ENCODE assay signal across 1 cellular context in the genomic region with DNA sequence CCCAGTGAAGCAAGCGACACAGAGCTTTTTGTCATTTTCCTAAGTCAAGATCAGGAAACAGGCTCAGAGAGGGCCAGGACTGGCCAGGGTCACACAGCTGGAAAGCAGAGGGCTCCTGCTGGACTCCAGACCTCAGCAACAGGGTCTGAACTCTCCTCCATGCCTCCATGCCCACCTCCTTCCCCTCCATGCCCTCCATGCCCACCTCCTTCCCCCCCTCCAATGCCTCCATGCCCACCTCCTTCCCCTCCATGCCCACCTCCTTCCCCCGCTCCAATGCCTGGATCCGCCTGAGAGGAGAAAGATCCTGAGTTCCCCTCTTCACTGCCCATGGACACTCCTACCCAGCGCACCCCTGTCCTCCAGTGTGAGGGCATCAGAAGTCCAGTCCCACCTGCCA.
TF ChIP-seq lines count a peak whose summit lies in the region.

No MANE protein-coding gene starts in this region.

TF ChIP-seq in HepG2, 621 proteins besides CTCF, POLR2A, EP300 and RAD21 (continued from another document):
- TF ChIP-seq, protein P1, sequence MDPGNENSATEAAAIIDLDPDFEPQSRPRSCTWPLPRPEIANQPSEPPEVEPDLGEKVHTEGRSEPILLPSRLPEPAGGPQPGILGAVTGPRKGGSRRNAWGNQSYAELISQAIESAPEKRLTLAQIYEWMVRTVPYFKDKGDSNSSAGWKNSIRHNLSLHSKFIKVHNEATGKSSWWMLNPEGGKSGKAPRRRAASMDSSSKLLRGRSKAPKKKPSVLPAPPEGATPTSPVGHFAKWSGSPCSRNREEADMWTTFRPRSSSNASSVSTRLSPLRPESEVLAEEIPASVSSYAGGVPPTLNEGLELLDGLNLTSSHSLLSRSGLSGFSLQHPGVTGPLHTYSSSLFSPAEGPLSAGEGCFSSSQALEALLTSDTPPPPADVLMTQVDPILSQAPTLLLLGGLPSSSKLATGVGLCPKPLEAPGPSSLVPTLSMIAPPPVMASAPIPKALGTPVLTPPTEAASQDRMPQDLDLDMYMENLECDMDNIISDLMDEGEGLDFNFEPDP (CRISPR knock-in tag; conservative IDR thresholded peaks at IDR 0.05): no peak
- peak; percentile 73; the same call in 1 of the 2 replicates for TF ChIP-seq ZNF768 (CRISPR knock-in tag; IDR thresholded peaks at IDR 0.05)
TF ChIP-seq in HepG2: peak in this region for 1.
